ENCODE assay signal across 18 cellular contexts in the genomic region with DNA sequence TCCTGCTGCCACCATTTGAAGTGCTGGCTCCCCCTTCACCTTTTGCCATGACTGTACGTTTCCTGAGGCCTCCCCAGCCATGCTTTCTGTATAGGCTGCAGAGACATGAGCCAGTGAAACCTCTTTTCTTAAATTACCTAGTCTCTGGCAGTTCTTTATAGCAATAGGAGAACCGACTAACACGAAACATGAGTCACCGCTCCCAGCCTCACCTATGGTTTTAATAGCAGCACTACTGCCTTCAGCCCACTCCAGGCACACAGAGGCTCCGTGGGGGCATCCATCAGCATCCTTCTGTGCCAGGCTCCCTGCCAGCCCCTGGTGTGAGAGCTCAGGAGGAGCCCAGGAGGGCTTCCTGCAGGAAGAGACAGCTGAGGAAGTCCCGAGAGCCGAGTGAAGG. TPM values are rescaled to one million over a fixed set of nuclear protein-coding genes. Genes with fewer than 3 reads are reported as not detected.
DNase-seq lines count a peak whose midpoint lies in the region; ATAC-seq, FAIRE-seq and TF ChIP-seq lines count a peak whose summit lies in the region.
"Had no signal": no experiment of that assay in that cellular context is flagged by ENCODE, and none has a peak within 500 bp of the region (broad histone marks: within the 10 kb centered on the region; RNA-seq: fewer than 3 reads in every experiment).

No MANE protein-coding gene starts in this region.

- no peak overlapping the region for H2BK120ac ChIP-seq in IMR-90 (ENCODE audit: low read depth, low read length)

- 40% methylated on average over 1 of the region's 7 CpGs; no CpG with 5 or more reads in 1 of the 2 experiments for WGBS in IMR-90 (ENCODE audit: extremely low coverage in 2 of 2, insufficient read length in 1 of 2), 2 experiments
- WGBS in K562 (ENCODE audit: insufficient coverage, low coverage, missing lambda C conversion rate): 22% methylated on average over 7 of the region's 7 CpGs

- no peaks in the 10 kb centered on the region for H3K27me3 Mint-ChIP-seq in activated naive CD4-positive, alpha-beta T cell treated with anti-CD3 and anti-CD28 coated beads for 36 hours (ENCODE audit: low read depth)
- H3K27me3 Mint-ChIP-seq in activated naive CD4-positive, alpha-beta T cell treated with anti-CD3 and anti-CD28 coated beads, Interleukin-2, amount 10 ng/mL, durations not matched to agents 7 days and 5 days: peaks cover 26% of the 10 kb centered on the region
- H3K27me3 Mint-ChIP-seq in neural crest cell (ENCODE audit: low read depth): no peaks in the 10 kb centered on the region

- TF ChIP-seq CTCF in IMR-90 (conservative IDR thresholded peaks at IDR 0.05; ENCODE audit: low read depth, low read length): no peak
- TF ChIP-seq CTCF in K562 (IDR thresholded peaks at IDR 0.05 in 2 of 3, conservative IDR thresholded peaks at IDR 0.05 in 1 of 3; ENCODE audit: insufficient read depth in 2 of 3, low read depth in 1 of 3, low read length in 3 of 3): no peak
- TF ChIP-seq CTCF in neural crest cell (conservative IDR thresholded peaks at IDR 0.05): no peak

- no peak for ATAC-seq in IMR-90 (ENCODE audit: low read depth)
- ATAC-seq in K562: no peak
- no peak for ATAC-seq in HG03108 (IDR thresholded peaks at IDR 0.05; ENCODE audit: unreplicated experiment)

- H3K27ac ChIP-seq in IMR-90 (ENCODE audit: insufficient read depth, low read length) (no peak overlapping the region), K562 (ENCODE audit: extremely low read depth, low read depth, low read length) (no peak overlapping the region)
- H3K27ac ChIP-seq: A549, SJCRH30 had no signal

- in situ Hi-C loops in IMR-90 (cut with MboI; ENCODE audit: low sequenced_read_pairs): no loop called here
- in situ Hi-C loops in K562 (cut with MboI): no loop called here

- intact Hi-C loops in activated naive CD4-positive, alpha-beta T cell treated with anti-CD3 and anti-CD28 coated beads for 36 hours (cut with micrococcal nuclease): no loop called here
- intact Hi-C loops in IMR-90 (cut with micrococcal nuclease) (no loop called here), K562 (cut with micrococcal nuclease) (no loop called here)

- no peak overlapping the region for H2AK5ac ChIP-seq in IMR-90 (ENCODE audit: low read depth, low read length)

- H3K4me1 ChIP-seq in IMR-90 (ENCODE audit: control insufficient read depth, insufficient read depth, low read length) (peaks cover 3% of the 10 kb centered on the region), K562 (replicated peaks in 1 of 2; ENCODE audit: control insufficient read depth in 2 of 2, insufficient read depth in 2 of 2, low read length in 2 of 2) (peaks cover 0 to 11% of the 10 kb centered on the region in 2 experiments; a peak in 3 of 5 replicates)

- no peak overlapping the region for H3K23ac ChIP-seq in IMR-90 (ENCODE audit: low read depth, low read length)

- H2BK15ac ChIP-seq in IMR-90 (ENCODE audit: low read depth, low read length): no peak overlapping the region

- H3K9ac ChIP-seq in IMR-90 (ENCODE audit: low read depth, low read length) (no peak overlapping the region), K562 (ENCODE audit: insufficient read depth in 1 of 2, low read depth in 2 of 2, low read length in 2 of 2) (peak overlapping the region in 1 of 2 experiments; percentile 9; a peak in 1 of 4 replicates)

- H4K20me1 ChIP-seq in IMR-90 (ENCODE audit: insufficient read depth, low read length): no peaks in the 10 kb centered on the region
- H4K20me1 ChIP-seq in K562 (replicated peaks; ENCODE audit: control insufficient read depth, insufficient read depth, low read length): no peaks in the 10 kb centered on the region

- no peaks in the 10 kb centered on the region for H3K36me3 ChIP-seq in IMR-90 (ENCODE audit: control insufficient read depth, insufficient read depth, low read length)
- no peaks in the 10 kb centered on the region for H3K36me3 ChIP-seq in K562 (ENCODE audit: control insufficient read depth, insufficient read depth, low read length)
- H3K36me3 ChIP-seq: SJCRH30 had no signal

- TF ChIP-seq RAD21 in IMR-90 (IDR thresholded peaks at IDR 0.05; ENCODE audit: low read length): no peak
- no peak for TF ChIP-seq RAD21 in K562 (CRISPR knock-in tag; conservative IDR thresholded peaks at IDR 0.05 in 1 of 2, IDR thresholded peaks at IDR 0.05 in 1 of 2)

- H3K27me3 ChIP-seq in IMR-90 (ENCODE audit: control insufficient read depth, insufficient read depth, low read length) (no peaks in the 10 kb centered on the region; the same call in 1 of the 2 replicates), K562 (ENCODE audit: control insufficient read depth in 2 of 2, insufficient read depth in 2 of 2, low read length in 2 of 2) (peaks cover 0 to 8% of the 10 kb centered on the region in 2 experiments; a peak in 2 of 5 replicates)

- no peak overlapping the region for H2BK5ac ChIP-seq in IMR-90 (ENCODE audit: low read depth, low read length, poor library complexity, severe bottlenecking)

- POLR2A ChIA-PET in IMR-90 (lab: Charles Lee; ENCODE audit: unreplicated experiment): no interaction called here
- POLR2A ChIA-PET in K562 (lab: Yijun Ruan, JAX): interaction anchor here (1.0 kb wide), 1 partner anchor 22 kb away, joined by 3 read pairs; no protein-coding TSS in a partner anchor

- H4K91ac ChIP-seq in IMR-90 (ENCODE audit: insufficient read depth, low read depth, low read length): no peak overlapping the region

- H3K4me3 ChIP-seq in IMR-90 (ENCODE audit: insufficient read depth, low read depth, low read length) (no peak overlapping the region), K562 (no peak overlapping the region)
- H3K4me3 ChIP-seq: A549, SJCRH30 had no signal

- H3K4me2 ChIP-seq in IMR-90 (ENCODE audit: low read depth, low read length) (no peak overlapping the region), K562 (ENCODE audit: insufficient read depth, low read length) (no peak overlapping the region)
- H3K4me2 ChIP-seq: A549 had no signal

- H3K79me1 ChIP-seq in IMR-90 (ENCODE audit: low read depth in 1 of 2, low read length in 2 of 2): no peaks in the 10 kb centered on the region

- no peak for FAIRE-seq in K562 (lab: Jason Lieb, UNC)
- FAIRE-seq: A549 had no signal

- no peak overlapping the region for H3K14ac ChIP-seq in IMR-90 (replicated peaks; ENCODE audit: low read depth, low read length)

- H3K9me3 ChIP-seq in IMR-90 (ENCODE audit: control insufficient read depth, insufficient read depth, low read length) (no peaks in the 10 kb centered on the region), K562 (replicated peaks; ENCODE audit: control insufficient read depth, insufficient read depth, low read depth, low read length) (no peaks in the 10 kb centered on the region; the same call in 1 of the 2 replicates)
- H3K9me3 ChIP-seq: A549, Caco-2, SJCRH30 had no signal

- H3K79me2 ChIP-seq in K562 (ENCODE audit: control insufficient read depth, insufficient read depth, low read length): peaks cover 4% of the 10 kb centered on the region; the same call in 2 of the 3 replicates

- no peaks in the 10 kb centered on the region for H3K36me3 Mint-ChIP-seq in activated naive CD4-positive, alpha-beta T cell treated with anti-CD3 and anti-CD28 coated beads for 36 hours (ENCODE audit: low read depth)
- H3K36me3 Mint-ChIP-seq in activated naive CD4-positive, alpha-beta T cell treated with anti-CD3 and anti-CD28 coated beads, Interleukin-2, amount 10 ng/mL, durations not matched to agents 7 days and 5 days: no peaks in the 10 kb centered on the region
- no peaks in the 10 kb centered on the region for H3K36me3 Mint-ChIP-seq in neural crest cell (ENCODE audit: low read depth)

- peaks cover 3% of the 10 kb centered on the region for H3K9me3 Mint-ChIP-seq in activated naive CD4-positive, alpha-beta T cell treated with anti-CD3 and anti-CD28 coated beads for 36 hours
- peaks cover 5% of the 10 kb centered on the region for H3K9me3 Mint-ChIP-seq in activated naive CD4-positive, alpha-beta T cell treated with anti-CD3 and anti-CD28 coated beads, Interleukin-2, amount 10 ng/mL, durations not matched to agents 7 days and 5 days
- no peaks in the 10 kb centered on the region for H3K9me3 Mint-ChIP-seq in neural crest cell

- BruUV-seq in IMR-90 (replicated peaks; lab: Mats Ljungman, UMichigan) (no TSS peak), K562 (replicated peaks; lab: Mats Ljungman, UMichigan) (no TSS peak)

- no peak overlapping the region for H3K27ac Mint-ChIP-seq in activated naive CD4-positive, alpha-beta T cell treated with anti-CD3 and anti-CD28 coated beads for 36 hours
- H3K27ac Mint-ChIP-seq in activated naive CD4-positive, alpha-beta T cell treated with anti-CD3 and anti-CD28 coated beads, Interleukin-2, amount 10 ng/mL, durations not matched to agents 7 days and 5 days: no peak overlapping the region
- H3K27ac Mint-ChIP-seq in neural crest cell (ENCODE audit: unreplicated experiment): no peak overlapping the region

- H4K5ac ChIP-seq in IMR-90 (ENCODE audit: low read depth, low read length): no peak overlapping the region

- TF ChIP-seq EP300 in K562 (IDR thresholded peaks at IDR 0.05; ENCODE audit: low read length): no peak

- peak; percentile 29 for DNase-seq in activated naive CD4-positive, alpha-beta T cell treated with anti-CD3 and anti-CD28 coated beads for 36 hours
- DNase-seq in activated naive CD4-positive, alpha-beta T cell treated with anti-CD3 and anti-CD28 coated beads, Interleukin-2, amount 10 ng/mL, durations not matched to agents 7 days and 5 days: no peak
- no peak for DNase-seq in IMR-90
- no peak for DNase-seq in K562 (ENCODE audit: extremely low read depth in 1 of 4, low spot score in 3 of 4)
- DNase-seq in neural crest cell (ENCODE audit: low read depth, low spot score): no peak
- no peak for DNase-seq in NCI-H1436 (lab: John Stamatoyannopoulos, UW)
- DNase-seq in NCI-H1694 treated with DMSO at 0.1 percent for 48 hours (lab: John Stamatoyannopoulos, UW): no peak
- DNase-seq: Caco-2, H7, MM.1S, NCI-H1105, NCI-H1930, NCI-H2171 treated with DMSO at 0.1 percent for 48 hours, NCI-H510A, RPMI8226, SJCRH30 had no signal

- peak overlapping the region; percentile 24 for H2AK9ac ChIP-seq in IMR-90 (replicated peaks; ENCODE audit: low read depth, low read length, poor library complexity)

- H3K9me1 ChIP-seq in IMR-90 (ENCODE audit: insufficient read depth, low read length): 0 out of 2 replicates have a peak, but pooled peaks cover 4% of the 10 kb centered on the region
- no peaks in the 10 kb centered on the region for H3K9me1 ChIP-seq in K562 (ENCODE audit: control insufficient read depth, insufficient read depth, low read length)

- H3K4me3 Mint-ChIP-seq in activated naive CD4-positive, alpha-beta T cell treated with anti-CD3 and anti-CD28 coated beads for 36 hours: no peak overlapping the region
- H3K4me3 Mint-ChIP-seq in activated naive CD4-positive, alpha-beta T cell treated with anti-CD3 and anti-CD28 coated beads, Interleukin-2, amount 10 ng/mL, durations not matched to agents 7 days and 5 days: no peak overlapping the region
- peak overlapping the region; percentile 41 for H3K4me3 Mint-ChIP-seq in neural crest cell

- no peak overlapping the region for H3K56ac ChIP-seq in IMR-90 (ENCODE audit: extremely low read depth, insufficient read depth, low read length)

- H3K4me1 Mint-ChIP-seq in activated naive CD4-positive, alpha-beta T cell treated with anti-CD3 and anti-CD28 coated beads for 36 hours (ENCODE audit: low read depth): peaks cover 8% of the 10 kb centered on the region
- H3K4me1 Mint-ChIP-seq in activated naive CD4-positive, alpha-beta T cell treated with anti-CD3 and anti-CD28 coated beads, Interleukin-2, amount 10 ng/mL, durations not matched to agents 7 days and 5 days: peaks cover 6% of the 10 kb centered on the region
- peaks cover 5% of the 10 kb centered on the region for H3K4me1 Mint-ChIP-seq in neural crest cell

- CTCF ChIA-PET in activated naive CD4-positive, alpha-beta T cell treated with anti-CD3 and anti-CD28 coated beads for 36 hours (lab: Charles Lee): no interaction called here
- CTCF ChIA-PET in activated naive CD4-positive, alpha-beta T cell treated with anti-CD3 and anti-CD28 coated beads, Interleukin-2, amount 10 ng/mL, durations not matched to agents 7 days and 5 days (lab: Charles Lee): no interaction called here
- CTCF ChIA-PET in IMR-90 (lab: Yijun Ruan, JAX) (no interaction called here), K562 (lab: Yijun Ruan, JAX; ENCODE audit: low intra/inter-chr PET ratio) (no interaction called here)

- no peak overlapping the region for H3K4ac ChIP-seq in IMR-90 (ENCODE audit: low read depth, low read length)

- H2BK20ac ChIP-seq in IMR-90 (ENCODE audit: low read depth, low read length): no peak overlapping the region

- no peak overlapping the region for H4K8ac ChIP-seq in IMR-90 (ENCODE audit: low read depth in 2 of 2, low read length in 2 of 2)

- TF ChIP-seq POLR2A in IMR-90 (IDR thresholded peaks at IDR 0.05; ENCODE audit: low read depth, low read length) (no peak), K562 (conservative IDR thresholded peaks at IDR 0.05) (no peak)

- H3K18ac ChIP-seq in IMR-90 (ENCODE audit: low read depth, low read length): no peak overlapping the region

- dilution Hi-C loops in IMR-90 (cut with HindIII; ENCODE audit: low sequenced_read_pairs, unreplicated experiment): no loop called here

- no peak overlapping the region for H2AFZ ChIP-seq in IMR-90 (replicated peaks; ENCODE audit: low read length, poor library complexity)
- H2AFZ ChIP-seq in K562 (ENCODE audit: low read depth, low read length): no peak overlapping the region

RNA-seq across cellular contexts. Expression of a gene that starts 5.5 kb away (rescaled TPM):
- total RNA-seq in activated naive CD4-positive, alpha-beta T cell treated with anti-CD3 and anti-CD28 coated beads for 36 hours: 10 to 100 TPM; 15.8 to 17.0 TPM
- 3.2 and 6.1 TPM in 2 replicates for total RNA-seq in IMR-90 (2012; rRNA removed)
- 7.2 and 8.8 TPM in 2 replicates for polyA plus RNA-seq in IMR-90 (2012; rRNA removed)
- 4.3 and 7.0 TPM in 2 replicates for polyA plus RNA-seq in IMR-90 (2012; cell fraction: cytosol; rRNA removed)
- polyA plus RNA-seq in IMR-90 (2012; cell fraction: nucleus; rRNA removed; ENCODE audit: low replicate concordance): 37.8 and 74.7 TPM in 2 replicates
- 41.8 and 68.9 TPM in 2 replicates for total RNA-seq in K562 (2011; cell fraction: chromatin; rRNA removed; ENCODE audit: low replicate concordance)
- 30.9 and 36.6 TPM in 2 replicates for total RNA-seq in K562 (2011; cell fraction: nucleolus; rRNA removed)
- total RNA-seq in K562 (2011; cell fraction: nucleoplasm; rRNA removed): 33.3 and 35.6 TPM in 2 replicates
- 18.6 and 20.5 TPM in 2 replicates for total RNA-seq in K562 (2014; rRNA removed)
- total RNA-seq in K562 (2014; rRNA removed; fragmentation: Illumina TruSeq; extraction: Trizol): 9.2 and 10.4 TPM in 2 replicates
- total RNA-seq in K562 (2015; rRNA removed; fragmentation: Illumina TruSeq; extraction: Trizol): 7.3 and 7.8 TPM in 2 replicates
- total RNA-seq in K562 (2021): 25.2 and 34.0 TPM in 2 replicates
- 8.6 and 9.7 TPM in 2 replicates for polyA plus RNA-seq in K562 (2011; rRNA removed)
- 5.9 and 13.5 TPM in 2 replicates for polyA plus RNA-seq in K562 (2011; cell fraction: cytosol; rRNA removed)
- 38.1 and 50.4 TPM in 2 replicates for polyA plus RNA-seq in K562 (2011; cell fraction: nucleus; rRNA removed)
- 17.3 and 23.1 TPM in 2 replicates for polyA plus RNA-seq in K562 (2012)
- 7.0 and 9.8 TPM in 2 replicates for polyA plus RNA-seq in K562 (2014; fragmentation: Illumina TruSeq; extraction: Trizol)
- under 1 TPM; 0.10 to 0.14 TPM for polyA plus RNA-seq in K562 (2014; fragmentation: Nextera tagmentation; extraction: Ambion mirVana)
- polyA plus RNA-seq in K562 (2014; rRNA removed): 15.5 and 16.3 TPM in 2 replicates
- 7.3 and 7.4 TPM in 2 replicates for polyA minus RNA-seq in K562 (2011; rRNA and poly(A)+ RNA removed)
- polyA minus RNA-seq in K562 (2011; cell fraction: cytosol; rRNA and poly(A)+ RNA removed): 8.6 and 8.7 TPM in 2 replicates
- 9.0 and 12.6 TPM in 2 replicates for polyA minus RNA-seq in K562 (2011; cell fraction: nucleus; rRNA and poly(A)+ RNA removed)
- 40.7 and 43.8 TPM in 2 replicates for total RNA-seq in neural crest cell

RNA-seq across cellular contexts. Expression of a gene that starts 16.2 kb away (rescaled TPM):
- under 1 TPM; 0.69 to 0.91 TPM for total RNA-seq in activated naive CD4-positive, alpha-beta T cell treated with anti-CD3 and anti-CD28 coated beads for 36 hours
- 3.3 and 3.4 TPM in 2 replicates for total RNA-seq in IMR-90 (2012; rRNA removed)
- 3.4 TPM in 2 replicates for polyA plus RNA-seq in IMR-90 (2012; rRNA removed)
- polyA plus RNA-seq in IMR-90 (2012; cell fraction: cytosol; rRNA removed): 2.0 and 5.4 TPM in 2 replicates
- 2.0 and 2.5 TPM in 2 replicates for polyA plus RNA-seq in IMR-90 (2012; cell fraction: nucleus; rRNA removed; ENCODE audit: low replicate concordance)
- not detected in 2 replicates for total RNA-seq in K562 (2011; cell fraction: chromatin; rRNA removed; ENCODE audit: low replicate concordance)
- 0.17 TPM in 1 of 2 replicates, not detected in the other for total RNA-seq in K562 (2011; cell fraction: nucleolus; rRNA removed)
- not detected in 2 replicates for total RNA-seq in K562 (2011; cell fraction: nucleoplasm; rRNA removed)
- 0.04 TPM in 1 of 2 replicates, not detected in the other for total RNA-seq in K562 (2014; rRNA removed)
- not detected in 2 replicates for total RNA-seq in K562 (2014; rRNA removed; fragmentation: Illumina TruSeq; extraction: Trizol)
- not detected in 2 replicates for total RNA-seq in K562 (2015; rRNA removed; fragmentation: Illumina TruSeq; extraction: Trizol)
- total RNA-seq in K562 (2021): not detected in 2 replicates
- polyA plus RNA-seq in K562 (2011; rRNA removed): 0.05 TPM in 1 of 2 replicates, not detected in the other
- polyA plus RNA-seq in K562 (2011; cell fraction: cytosol; rRNA removed): 0.01 and 0.03 TPM in 2 replicates
- 0.04 TPM in 1 of 2 replicates, not detected in the other for polyA plus RNA-seq in K562 (2011; cell fraction: nucleus; rRNA removed)
- polyA plus RNA-seq in K562 (2012): 0.06 TPM in 1 of 2 replicates, not detected in the other
- 0.03 TPM in 1 of 2 replicates, not detected in the other for polyA plus RNA-seq in K562 (2014; fragmentation: Illumina TruSeq; extraction: Trizol)
- not detected for polyA plus RNA-seq in K562 (2014; fragmentation: Nextera tagmentation; extraction: Ambion mirVana)
- polyA plus RNA-seq in K562 (2014; rRNA removed): not detected in 2 replicates
- 0.32 TPM in 1 of 2 replicates, not detected in the other for polyA minus RNA-seq in K562 (2011; rRNA and poly(A)+ RNA removed)
- not detected in 2 replicates for polyA minus RNA-seq in K562 (2011; cell fraction: cytosol; rRNA and poly(A)+ RNA removed)
- not detected in 2 replicates for polyA minus RNA-seq in K562 (2011; cell fraction: nucleus; rRNA and poly(A)+ RNA removed)
- total RNA-seq in neural crest cell: 9.2 and 9.7 TPM in 2 replicates

RNA-seq across cellular contexts. Expression of a gene that starts 41.8 kb away (rescaled TPM):
- total RNA-seq in activated naive CD4-positive, alpha-beta T cell treated with anti-CD3 and anti-CD28 coated beads for 36 hours: 10 to 100 TPM; 24.9 to 27.5 TPM
- total RNA-seq in IMR-90 (2012; rRNA removed) (6.1 and 7.0 TPM in 2 replicates), K562 (2014; rRNA removed) (12.6 and 21.2 TPM in 2 replicates), K562 (2014; rRNA removed; fragmentation: Illumina TruSeq; extraction: Trizol) (8.3 and 8.4 TPM in 2 replicates), K562 (2015; rRNA removed; fragmentation: Illumina TruSeq; extraction: Trizol) (10.3 and 10.9 TPM in 2 replicates), K562 (2021) (23.5 and 24.6 TPM in 2 replicates), neural crest cell (50.4 and 55.7 TPM in 2 replicates)
- polyA plus RNA-seq in IMR-90 (2012; rRNA removed) (20.4 and 20.8 TPM in 2 replicates), K562 (2011; rRNA removed) (11.6 and 17.2 TPM in 2 replicates), K562 (2014; fragmentation: Illumina TruSeq; extraction: Trizol) (26.4 and 28.9 TPM in 2 replicates), K562 (2014; fragmentation: Nextera tagmentation; extraction: Ambion mirVana) (under 1 TPM; 0.52 to 0.57 TPM), K562 (2014; rRNA removed) (16.8 and 17.9 TPM in 2 replicates)
- polyA plus RNA-seq in IMR-90 (2012; cell fraction: cytosol; rRNA removed): 15.0 and 24.5 TPM in 2 replicates
- polyA plus RNA-seq in IMR-90 (2012; cell fraction: nucleus; rRNA removed; ENCODE audit: low replicate concordance): 18.9 and 24.4 TPM in 2 replicates
- 27.7 and 71.3 TPM in 2 replicates for total RNA-seq in K562 (2011; cell fraction: chromatin; rRNA removed; ENCODE audit: low replicate concordance)
- 41.2 and 44.5 TPM in 2 replicates for total RNA-seq in K562 (2011; cell fraction: nucleolus; rRNA removed)
- 27.3 and 28.3 TPM in 2 replicates for total RNA-seq in K562 (2011; cell fraction: nucleoplasm; rRNA removed)
- 17.0 and 23.4 TPM in 2 replicates for polyA plus RNA-seq in K562 (2011; cell fraction: cytosol; rRNA removed)
- 20.9 and 27.8 TPM in 2 replicates for polyA plus RNA-seq in K562 (2011; cell fraction: nucleus; rRNA removed)
- 21.6 and 35.8 TPM in 2 replicates for polyA plus RNA-seq in K562 (2012)
- polyA minus RNA-seq in K562 (2011; rRNA and poly(A)+ RNA removed): 7.0 and 7.2 TPM in 2 replicates
- polyA minus RNA-seq in K562 (2011; cell fraction: cytosol; rRNA and poly(A)+ RNA removed): 8.8 and 11.4 TPM in 2 replicates
- 8.8 and 8.9 TPM in 2 replicates for polyA minus RNA-seq in K562 (2011; cell fraction: nucleus; rRNA and poly(A)+ RNA removed)

RNA-seq across cellular contexts. Expression of a gene that starts 54.4 kb away (rescaled TPM):
- total RNA-seq in activated naive CD4-positive, alpha-beta T cell treated with anti-CD3 and anti-CD28 coated beads for 36 hours: 10 to 100 TPM; 48.1 to 49.4 TPM
- total RNA-seq in IMR-90 (2012; rRNA removed): 40.0 and 58.3 TPM in 2 replicates
- polyA plus RNA-seq in IMR-90 (2012; rRNA removed): 42.4 and 43.9 TPM in 2 replicates
- polyA plus RNA-seq in IMR-90 (2012; cell fraction: cytosol; rRNA removed): 44.3 and 54.2 TPM in 2 replicates
- polyA plus RNA-seq in IMR-90 (2012; cell fraction: nucleus; rRNA removed; ENCODE audit: low replicate concordance): 21.2 and 39.8 TPM in 2 replicates
- total RNA-seq in K562 (2011; cell fraction: chromatin; rRNA removed; ENCODE audit: low replicate concordance): 108 and 190 TPM in 2 replicates
- total RNA-seq in K562 (2011; cell fraction: nucleolus; rRNA removed): 140 and 154 TPM in 2 replicates
- 158 and 180 TPM in 2 replicates for total RNA-seq in K562 (2011; cell fraction: nucleoplasm; rRNA removed)
- 33.4 and 44.9 TPM in 2 replicates for total RNA-seq in K562 (2014; rRNA removed)
- total RNA-seq in K562 (2014; rRNA removed; fragmentation: Illumina TruSeq; extraction: Trizol): 58.3 and 59.1 TPM in 2 replicates
- 53.5 and 53.8 TPM in 2 replicates for total RNA-seq in K562 (2015; rRNA removed; fragmentation: Illumina TruSeq; extraction: Trizol)
- total RNA-seq in K562 (2021): 54.1 and 58.7 TPM in 2 replicates
- polyA plus RNA-seq in K562 (2011; rRNA removed): 106 and 124 TPM in 2 replicates
- 175 and 252 TPM in 2 replicates for polyA plus RNA-seq in K562 (2011; cell fraction: cytosol; rRNA removed)
- 125 and 165 TPM in 2 replicates for polyA plus RNA-seq in K562 (2011; cell fraction: nucleus; rRNA removed)
- 55.6 and 112 TPM in 2 replicates for polyA plus RNA-seq in K562 (2012)
- polyA plus RNA-seq in K562 (2014; fragmentation: Illumina TruSeq; extraction: Trizol): 64.3 and 71.1 TPM in 2 replicates
- 10 to 100 TPM; 58.9 to 77.0 TPM for polyA plus RNA-seq in K562 (2014; fragmentation: Nextera tagmentation; extraction: Ambion mirVana)
- 52.5 and 60.4 TPM in 2 replicates for polyA plus RNA-seq in K562 (2014; rRNA removed)
- polyA minus RNA-seq in K562 (2011; rRNA and poly(A)+ RNA removed): 185 and 193 TPM in 2 replicates
- polyA minus RNA-seq in K562 (2011; cell fraction: cytosol; rRNA and poly(A)+ RNA removed): 41.9 and 55.5 TPM in 2 replicates
- polyA minus RNA-seq in K562 (2011; cell fraction: nucleus; rRNA and poly(A)+ RNA removed): 36.5 and 65.0 TPM in 2 replicates
- 74.3 and 78.6 TPM in 2 replicates for total RNA-seq in neural crest cell
